9 cellular contexts compared by ENCODE assay signal in the genomic region with DNA sequence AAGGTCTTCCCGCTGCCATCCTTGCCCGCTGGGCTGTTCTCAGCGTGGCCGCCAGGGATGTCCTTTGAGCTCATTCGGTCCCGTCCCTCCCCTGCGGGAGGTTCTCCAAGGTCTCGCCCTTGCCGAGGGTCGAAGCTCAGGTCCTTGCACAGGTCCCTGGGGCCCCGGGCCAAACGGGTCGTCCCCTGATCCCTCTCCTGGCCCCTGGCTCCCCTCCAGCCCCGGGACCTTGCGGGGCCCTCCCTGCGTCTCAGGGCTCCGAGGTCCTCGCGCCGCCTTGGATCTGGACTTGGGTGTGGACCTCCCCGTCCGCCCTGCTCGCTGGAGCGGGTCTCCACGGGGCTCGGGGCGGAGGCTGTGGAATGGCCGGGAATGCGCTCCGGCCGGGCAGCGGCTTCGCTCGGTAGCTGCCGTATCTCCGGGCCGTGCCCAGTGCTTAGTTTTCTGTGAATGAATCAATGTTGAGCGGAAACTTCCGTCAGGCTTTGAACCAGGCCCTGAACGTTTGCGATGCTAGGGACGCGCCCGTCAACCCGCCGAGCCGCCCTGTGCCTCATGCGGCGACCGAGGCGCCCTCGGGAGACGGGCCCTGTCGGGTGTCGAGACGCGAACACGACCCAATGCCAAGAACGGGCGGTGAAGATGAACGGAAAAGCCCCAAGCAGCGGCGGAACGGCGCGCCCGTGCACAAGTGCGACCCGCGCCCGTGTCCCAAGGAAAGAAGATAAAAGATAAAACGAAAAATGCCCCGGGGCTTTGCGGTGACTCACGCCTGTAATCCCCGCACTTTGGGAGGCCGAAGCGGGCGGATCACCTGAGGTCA. TPM values are rescaled to one million over a fixed set of nuclear protein-coding genes. Genes with fewer than 3 reads are reported as not detected.
DNase-seq lines count a peak whose midpoint lies in the region; ATAC-seq lines count a peak whose summit lies in the region.
"Had no signal": no experiment of that assay in that cellular context is flagged by ENCODE, and none has a peak within 500 bp of the region (broad histone marks: within the 10 kb centered on the region; RNA-seq: fewer than 3 reads in every experiment).

No MANE protein-coding gene starts in this region.

- ATAC-seq in GM18858 (IDR thresholded peaks at IDR 0.05; ENCODE audit: unreplicated experiment): no peak

- DNase-seq in AML-193 (lab: John Stamatoyannopoulos, UW): peak; percentile 25 to 33
- DNase-seq in HuH-7 (ENCODE audit: low spot score): peak; percentile 85
- DNase-seq in activated CD8-positive, alpha-beta memory T cell treated with anti-CD3 and anti-CD28 coated beads for 1 hour (ENCODE audit: extremely low read depth in 1 of 2, low read depth in 1 of 2): peak; percentile 28 to 44
- DNase-seq in effector CD8-positive, alpha-beta T cell (lab: John Stamatoyannopoulos, UW): peak; percentile 39
- peak; percentile 53 for DNase-seq in mucosa of gallbladder (ENCODE audit: low spot score)
- peak; percentile 39 to 49 for DNase-seq in stimulated activated CD8-positive, alpha-beta memory T cell treated with anti-CD3 and anti-CD28 coated beads, Interleukin-2, amount 100 ng/mL, for 48 hours (ENCODE audit: low read depth in 2 of 2)
- no peak for DNase-seq in H4 (ENCODE audit: low spot score)

RNA-seq across cellular contexts. Expression of a gene that starts 0.8 kb away (rescaled TPM):
- 37.1 TPM for total RNA-seq in mucosa of gallbladder
- not detected in 2 replicates for total RNA-seq in H4 (2014; rRNA removed; shearing (Covaris generic))
- total RNA-seq: mononuclear cell had no signal

RNA-seq across cellular contexts. Expression of a gene that starts 27.7 kb away (rescaled TPM):
- total RNA-seq in mucosa of gallbladder: 27.5 TPM
- total RNA-seq in H4 (2014; rRNA removed; shearing (Covaris generic)): 26.4 and 30.7 TPM in 2 replicates

Comparison
In these comparisons a context has a peak if more than half of its experiments do, and no peak if none do; other contexts are left out.
1. RNA of a gene that starts 0.8 kb away (total RNA-seq): 37.1 TPM in mucosa of gallbladder (single experiment); not detected in H4; every median in the first group is over 10 times any median in the second.